In the genomic region with DNA sequence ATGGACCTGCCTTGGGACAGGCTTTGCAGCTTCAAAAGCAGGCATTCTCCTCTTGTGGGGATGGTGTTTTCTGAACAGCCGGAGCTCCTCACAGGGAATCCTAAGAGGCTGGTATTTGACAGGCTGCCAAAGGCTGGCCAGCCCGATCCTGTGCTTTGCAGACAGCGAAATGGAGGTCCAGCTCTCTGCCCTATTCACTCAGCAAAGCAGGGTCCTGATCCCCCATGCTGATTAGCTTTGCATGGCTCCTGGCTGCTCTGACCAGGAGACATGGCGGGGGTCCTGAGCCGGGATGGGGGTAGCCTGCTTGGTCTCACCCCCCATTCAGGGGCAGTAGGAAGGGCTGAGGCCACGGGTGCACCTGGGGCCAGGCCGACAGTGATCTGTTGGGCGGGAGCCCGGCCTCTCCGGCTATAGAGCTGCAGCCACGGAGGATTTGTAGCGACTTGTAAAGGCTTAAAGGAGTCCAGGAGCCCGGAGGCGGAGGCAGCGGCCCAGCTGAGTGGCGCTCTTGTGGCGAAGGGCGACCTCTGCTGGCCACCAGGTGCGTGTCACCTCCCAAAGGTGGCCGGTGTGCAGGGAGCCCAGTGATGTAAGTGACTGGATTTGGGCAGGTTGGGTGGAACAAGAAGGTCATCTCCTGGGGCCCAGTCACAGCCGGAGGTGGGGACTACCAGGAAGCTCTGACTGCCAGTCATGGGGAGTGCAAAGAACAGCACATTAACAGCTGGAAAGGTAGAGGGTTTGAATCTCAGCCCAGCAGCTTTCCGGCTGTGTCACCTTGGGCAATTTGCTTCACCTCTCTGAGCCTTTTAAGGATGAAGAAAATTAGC, we compare ENCODE assay signal across 1 cellular context.
TF ChIP-seq lines count a peak whose summit lies in the region.

No MANE protein-coding gene starts in this region.

TF ChIP-seq in K562, 482 proteins besides CTCF, POLR2A, EP300 and RAD21 (continued from another document):
- TF ChIP-seq, protein P1, sequence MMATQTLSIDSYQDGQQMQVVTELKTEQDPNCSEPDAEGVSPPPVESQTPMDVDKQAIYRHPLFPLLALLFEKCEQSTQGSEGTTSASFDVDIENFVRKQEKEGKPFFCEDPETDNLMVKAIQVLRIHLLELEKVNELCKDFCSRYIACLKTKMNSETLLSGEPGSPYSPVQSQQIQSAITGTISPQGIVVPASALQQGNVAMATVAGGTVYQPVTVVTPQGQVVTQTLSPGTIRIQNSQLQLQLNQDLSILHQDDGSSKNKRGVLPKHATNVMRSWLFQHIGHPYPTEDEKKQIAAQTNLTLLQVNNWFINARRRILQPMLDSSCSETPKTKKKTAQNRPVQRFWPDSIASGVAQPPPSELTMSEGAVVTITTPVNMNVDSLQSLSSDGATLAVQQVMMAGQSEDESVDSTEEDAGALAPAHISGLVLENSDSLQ (IDR thresholded peaks at IDR 0.05): 0 out of 2 replicates have a peak, but pooled peaks have one; percentile 33
- no peak for TF ChIP-seq HEY1 (CRISPR knock-in tag; IDR thresholded peaks at IDR 0.05; ENCODE audit: borderline replicate concordance)
- peak in 1 of 2 experiments; percentile 79; a peak in 2 of 4 replicates for TF ChIP-seq KDM1A (IDR thresholded peaks at IDR 0.05)
- TF ChIP-seq ELF2 (CRISPR knock-in tag; IDR thresholded peaks at IDR 0.05): peak; percentile 44; the same call in 1 of the 2 replicates
- peak; percentile 53; the same call in 1 of the 2 replicates for TF ChIP-seq MYNN (IDR thresholded peaks at IDR 0.05)
- TF ChIP-seq MYNN (CRISPR knock-in tag; IDR thresholded peaks at IDR 0.05): no peak
- TF ChIP-seq SMARCA5 (IDR thresholded peaks at IDR 0.05): peak; percentile 42; the same call in 1 of the 2 replicates
- no peak for TF ChIP-seq PBX2 (CRISPR knock-in tag; IDR thresholded peaks at IDR 0.05; ENCODE audit: low read depth)
- TF ChIP-seq PBX2 (tag; conservative IDR thresholded peaks at IDR 0.05; ENCODE audit: low read depth): no peak
- TF ChIP-seq SMARCA4 (IDR thresholded peaks at IDR 0.05): 0 out of 2 replicates have a peak, but pooled peaks have one; percentile 21
- TF ChIP-seq LCOR (CRISPR knock-in tag; IDR thresholded peaks at IDR 0.05): peak; percentile 88
- no peak for TF ChIP-seq U2AF2 (optimal IDR thresholded peaks at IDR 0.05; ENCODE audit: low read depth, low read length)
- TF ChIP-seq RBM22 (IDR thresholded peaks at IDR 0.05; ENCODE audit: low read depth, low read length, poor library complexity, severe bottlenecking): peak; percentile 79
- TF ChIP-seq STAT5A (IDR thresholded peaks at IDR 0.05; ENCODE audit: borderline replicate concordance, low read length): peak; percentile 10; the same call in 1 of the 2 replicates
- TF ChIP-seq TBP (optimal IDR thresholded peaks at IDR 0.05; ENCODE audit: low read depth, low read length): peak; percentile 30
- TF ChIP-seq CXXC5 (CRISPR knock-in tag; IDR thresholded peaks at IDR 0.05): peak; percentile 55; the same call in 1 of the 2 replicates
- no peak for TF ChIP-seq COPS2 (conservative IDR thresholded peaks at IDR 0.05)
- no peak for TF ChIP-seq XRCC4 (IDR thresholded peaks at IDR 0.05; ENCODE audit: extremely low read depth, insufficient read depth, insufficient read length)
- peak in 1 of 2 experiments; percentile 23; a peak in 1 of 4 replicates for TF ChIP-seq NRF1 (conservative IDR thresholded peaks at IDR 0.05 in 1 of 2, IDR thresholded peaks at IDR 0.05 in 1 of 2)
- TF ChIP-seq ARID1B (IDR thresholded peaks at IDR 0.05): peak; percentile 30; the same call in 1 of the 2 replicates
- TF ChIP-seq POU5F1 (IDR thresholded peaks at IDR 0.05; ENCODE audit: borderline replicate concordance, low read depth, low read length, partially characterized antibody): peak; percentile 34
- TF ChIP-seq ZNF639 (CRISPR knock-in tag; conservative IDR thresholded peaks at IDR 0.05 in 1 of 2, IDR thresholded peaks at IDR 0.05 in 1 of 2): no peak
- peak; percentile 79 for TF ChIP-seq ATF7 (IDR thresholded peaks at IDR 0.05)
- peak; percentile 69 for TF ChIP-seq HMGN3 (IDR thresholded peaks at IDR 0.05; ENCODE audit: borderline replicate concordance, extremely low read depth, insufficient read length, low read depth, low read length)
- TF ChIP-seq, protein P2, sequence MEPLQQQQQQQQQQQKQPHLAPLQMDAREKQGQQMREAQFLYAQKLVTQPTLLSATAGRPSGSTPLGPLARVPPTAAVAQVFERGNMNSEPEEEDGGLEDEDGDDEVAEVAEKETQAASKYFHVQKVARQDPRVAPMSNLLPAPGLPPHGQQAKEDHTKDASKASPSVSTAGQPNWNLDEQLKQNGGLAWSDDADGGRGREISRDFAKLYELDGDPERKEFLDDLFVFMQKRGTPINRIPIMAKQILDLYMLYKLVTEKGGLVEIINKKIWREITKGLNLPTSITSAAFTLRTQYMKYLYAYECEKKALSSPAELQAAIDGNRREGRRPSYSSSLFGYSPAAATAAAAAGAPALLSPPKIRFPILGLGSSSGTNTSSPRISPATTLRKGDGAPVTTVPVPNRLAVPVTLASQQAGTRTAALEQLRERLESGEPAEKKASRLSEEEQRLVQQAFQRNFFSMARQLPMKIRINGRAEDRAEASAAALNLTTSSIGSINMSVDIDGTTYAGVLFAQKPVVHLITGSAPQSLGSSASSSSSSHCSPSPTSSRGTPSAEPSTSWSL (CRISPR knock-in tag; IDR thresholded peaks at IDR 0.05; ENCODE audit: borderline replicate concordance): no peak
- no peak for TF ChIP-seq BMI1 (IDR thresholded peaks at IDR 0.05; ENCODE audit: low read length)
- no peak for TF ChIP-seq CCAR2 (IDR thresholded peaks at IDR 0.05; ENCODE audit: low read depth, low read length)
- TF ChIP-seq, protein P3, sequence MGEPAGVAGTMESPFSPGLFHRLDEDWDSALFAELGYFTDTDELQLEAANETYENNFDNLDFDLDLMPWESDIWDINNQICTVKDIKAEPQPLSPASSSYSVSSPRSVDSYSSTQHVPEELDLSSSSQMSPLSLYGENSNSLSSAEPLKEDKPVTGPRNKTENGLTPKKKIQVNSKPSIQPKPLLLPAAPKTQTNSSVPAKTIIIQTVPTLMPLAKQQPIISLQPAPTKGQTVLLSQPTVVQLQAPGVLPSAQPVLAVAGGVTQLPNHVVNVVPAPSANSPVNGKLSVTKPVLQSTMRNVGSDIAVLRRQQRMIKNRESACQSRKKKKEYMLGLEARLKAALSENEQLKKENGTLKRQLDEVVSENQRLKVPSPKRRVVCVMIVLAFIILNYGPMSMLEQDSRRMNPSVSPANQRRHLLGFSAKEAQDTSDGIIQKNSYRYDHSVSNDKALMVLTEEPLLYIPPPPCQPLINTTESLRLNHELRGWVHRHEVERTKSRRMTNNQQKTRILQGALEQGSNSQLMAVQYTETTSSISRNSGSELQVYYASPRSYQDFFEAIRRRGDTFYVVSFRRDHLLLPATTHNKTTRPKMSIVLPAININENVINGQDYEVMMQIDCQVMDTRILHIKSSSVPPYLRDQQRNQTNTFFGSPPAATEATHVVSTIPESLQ (CRISPR knock-in tag; IDR thresholded peaks at IDR 0.05): peak; percentile 69; the same call in 1 of the 2 replicates
- 0 out of 2 replicates have a peak, but pooled peaks have one; percentile 6 for TF ChIP-seq NFE2 (IDR thresholded peaks at IDR 0.05; ENCODE audit: low read depth)
- peak; percentile 88 for TF ChIP-seq XRCC5 (IDR thresholded peaks at IDR 0.05; ENCODE audit: low read depth, low read length)
- no peak for TF ChIP-seq PRDM10 (IDR thresholded peaks at IDR 0.05; ENCODE audit: partially characterized antibody)
- TF ChIP-seq ESRRA (IDR thresholded peaks at IDR 0.05; ENCODE audit: borderline replicate concordance, low read depth): peak; percentile 48; the same call in 1 of the 2 replicates
- TF ChIP-seq HDAC2 (IDR thresholded peaks at IDR 0.05): peak; percentile 46; the same call in 1 of the 2 replicates
- no peak for TF ChIP-seq ZNF253 (CRISPR knock-in tag; conservative IDR thresholded peaks at IDR 0.05)
- 0 out of 4 replicates have a peak, but pooled peaks of 1 of the 2 experiments have one; percentile 44 for TF ChIP-seq TBL1XR1 (IDR thresholded peaks at IDR 0.05; ENCODE audit: low read length in 2 of 2)
